8 cellular contexts compared by ENCODE assay signal in the genomic region with DNA sequence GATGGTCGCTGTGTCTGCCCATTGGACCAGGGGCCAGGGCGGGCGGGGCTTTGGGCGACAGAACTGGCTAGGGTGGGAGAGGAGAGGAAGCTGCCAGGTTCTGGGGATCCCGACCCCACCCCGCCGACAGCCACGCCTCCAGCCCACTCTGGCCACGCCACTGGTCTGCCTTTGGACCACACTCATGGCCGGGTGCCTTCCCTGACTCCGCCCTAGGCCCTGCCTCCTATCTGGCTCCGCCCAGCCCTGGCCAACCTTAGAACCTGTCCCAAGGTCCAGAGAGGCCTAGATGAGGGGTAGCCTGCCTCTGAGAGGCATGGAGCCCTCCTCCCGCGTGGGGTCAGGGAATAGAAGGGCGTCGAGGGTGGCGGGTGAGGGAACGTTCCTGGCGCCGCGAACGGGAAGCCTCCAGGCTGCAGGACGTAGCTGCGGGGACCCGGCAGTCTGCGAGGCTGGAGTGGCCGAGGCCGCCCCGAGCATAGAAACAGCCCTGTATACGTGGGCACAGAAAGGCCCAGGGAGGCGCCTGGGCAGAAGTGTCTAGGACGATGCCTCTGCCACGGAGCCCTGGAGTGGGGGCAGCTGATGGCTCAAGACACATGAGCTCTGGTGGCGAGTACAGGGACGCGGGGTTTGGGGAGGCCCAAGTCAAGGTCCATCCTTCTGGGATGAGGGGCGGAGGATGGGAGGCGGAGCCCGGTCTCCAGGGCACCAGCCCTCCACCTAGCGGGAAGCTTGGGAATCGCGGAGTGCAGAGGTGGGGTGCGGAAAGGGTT. TPM values are rescaled to one million over a fixed set of nuclear protein-coding genes. Genes with fewer than 3 reads are reported as not detected.
DNase-seq lines count a peak whose midpoint lies in the region; ATAC-seq and TF ChIP-seq lines count a peak whose summit lies in the region.

No MANE protein-coding gene starts in this region.

- H3K4me1 ChIP-seq in endodermal cell (ENCODE audit: control insufficient read depth, insufficient read depth, low read length) (peaks cover 8% of the 10 kb centered on the region), lung (ENCODE audit: control insufficient read depth in 2 of 2, insufficient read depth in 2 of 2, low read length in 2 of 2) (peaks cover 0 to 8% of the 10 kb centered on the region in 2 donors)

- H3K9me3 Mint-ChIP-seq in WTC11 = no peaks in the 10 kb centered on the region
- H3K9me3 Mint-ChIP-seq in endodermal cell = no peaks in the 10 kb centered on the region

- H3K27ac ChIP-seq in endodermal cell (ENCODE audit: low read depth, low read length) (peak overlapping the region; percentile 57), lung (ENCODE audit: low read depth in 1 of 2, low read length in 1 of 2) (peak overlapping the region; percentile 76 to 81)

- no peaks in the 10 kb centered on the region for H3K36me3 ChIP-seq in MG63
- no peaks in the 10 kb centered on the region for H3K36me3 ChIP-seq in endodermal cell (ENCODE audit: control insufficient read depth, insufficient read depth, low read length)
- H3K36me3 ChIP-seq in lung (ENCODE audit: control insufficient read depth in 2 of 2, insufficient read depth in 2 of 2, low read length in 2 of 2) = no peaks in the 10 kb centered on the region

- H3K4me3 Mint-ChIP-seq in WTC11 (peak overlapping the region; percentile 92), endodermal cell (peak overlapping the region; percentile 65)

- WGBS in endodermal cell (ENCODE audit: insufficient coverage in 1 of 2, insufficient read length in 1 of 2), 2 experiments = 14 to 16% methylated on average over 12 to 43 of the region's 43 CpGs
- 1 to 3% methylated on average over 38 to 43 of the region's 43 CpGs for WGBS in lung, 2 donors

- TF ChIP-seq CTCF in WTC11 (IDR thresholded peaks at IDR 0.05) (peak; percentile 75), endodermal cell (conservative IDR thresholded peaks at IDR 0.05) (peak; percentile 89), lung (IDR thresholded peaks at IDR 0.05; ENCODE audit: control extremely low read depth, extremely low read depth) (peak; percentile 42)

- H3K27me3 ChIP-seq in MG63 (no peaks in the 10 kb centered on the region), endodermal cell (ENCODE audit: control insufficient read depth, insufficient read depth, low read length, poor library complexity, severe bottlenecking) (peaks cover 6% of the 10 kb centered on the region), lung (ENCODE audit: control insufficient read depth, insufficient read depth) (peaks cover 6% of the 10 kb centered on the region)

- H3K4me3 ChIP-seq in MG63 (peak overlapping the region; percentile 18), endodermal cell (ENCODE audit: low read length) (peak overlapping the region; percentile 26), lung (peak overlapping the region; percentile 2)

- no peak overlapping the region for H3K9ac ChIP-seq in endodermal cell (ENCODE audit: extremely low read depth, low read length, poor library complexity, severe bottlenecking)

- H3K27me3 Mint-ChIP-seq in WTC11 (ENCODE audit: low read depth) = peaks cover 4% of the 10 kb centered on the region
- peaks cover 22% of the 10 kb centered on the region for H3K27me3 Mint-ChIP-seq in endodermal cell (ENCODE audit: insufficient read depth)

- H3K9me3 ChIP-seq in MG63 (no peaks in the 10 kb centered on the region), endodermal cell (ENCODE audit: control insufficient read depth, low read length) (no peaks in the 10 kb centered on the region), lung (ENCODE audit: control insufficient read depth in 2 of 2, insufficient read depth in 1 of 2, low read length in 1 of 2) (no peaks in the 10 kb centered on the region)

- H3K27ac Mint-ChIP-seq in WTC11 (peak overlapping the region; percentile 98), endodermal cell (peak overlapping the region; percentile 91)

- H3K36me3 Mint-ChIP-seq in WTC11 (no peaks in the 10 kb centered on the region), endodermal cell (ENCODE audit: low read depth) (no peaks in the 10 kb centered on the region)

- DNase-seq in NCI-H2081 (lab: John Stamatoyannopoulos, UW) = peak; percentile 39 to 54
- DNase-seq in NCI-H2081 treated with DMSO at 0.1 percent for 48 hours (lab: John Stamatoyannopoulos, UW) = no peak
- peak; percentile 96 for DNase-seq in MG63
- DNase-seq in WTC11 (ENCODE audit: low spot score) = peak; percentile 99
- DNase-seq in endodermal cell = peak; percentile 100
- peak; percentile 87 for DNase-seq in lung (ENCODE audit: low spot score)
- DNase-seq in stimulated activated CD8-positive, alpha-beta memory T cell treated with anti-CD3 and anti-CD28 coated beads, Interleukin-7, amount 100 ng/mL, for 24 hours (ENCODE audit: low read depth) = peak; percentile 18

- H3K4me1 Mint-ChIP-seq in WTC11 (peaks cover 22% of the 10 kb centered on the region), endodermal cell (peaks cover 24% of the 10 kb centered on the region)

- ATAC-seq in WTC11 = peak; percentile 92
- peak; percentile 92 for ATAC-seq in lung (ENCODE audit: insufficient read depth, low FRiP score)
- ATAC-seq in HG03095 (IDR thresholded peaks at IDR 0.05; ENCODE audit: unreplicated experiment) = no peak

- POLR2A ChIA-PET in WTC11 (lab: Charles Lee) = interaction anchor here (1.2 to 2.5 kb wide), 5 partner anchors 11 to 74 kb away, joined by 4 to 15 read pairs (median 7); partner anchors contain the start of gene COL16A1

- CTCF ChIA-PET in WTC11 (lab: Charles Lee) = interaction anchor here (0.5 to 8.9 kb wide), 59 partner anchors 8 to 730 kb away, joined by 3 to 196 read pairs (median 4); partner anchors contain the start of genes ADGRB2, COL16A1, HCRTR1 and PEF1

TF ChIP-seq in WTC11, 78 proteins besides CTCF, POLR2A, EP300 and RAD21 (continues in another document):
- TF ChIP-seq RELA (CRISPR knock-in tag; IDR thresholded peaks at IDR 0.05; ENCODE audit: borderline replicate concordance) = no peak
- TF ChIP-seq ESRRA (CRISPR knock-in tag; IDR thresholded peaks at IDR 0.05; ENCODE audit: borderline replicate concordance) = 0 out of 2 replicates have a peak, but pooled peaks have one; percentile 63
- TF ChIP-seq NR3C1 (CRISPR knock-in tag; conservative IDR thresholded peaks at IDR 0.05; ENCODE audit: low read depth) = no peak
- peak; percentile 28; the same call in 1 of the 2 replicates for TF ChIP-seq FOXP1 (CRISPR knock-in tag; IDR thresholded peaks at IDR 0.05; ENCODE audit: borderline replicate concordance)
- no peak for TF ChIP-seq NFE2L1 (CRISPR knock-in tag; IDR thresholded peaks at IDR 0.05)
- TF ChIP-seq SMAD3 (CRISPR knock-in tag; IDR thresholded peaks at IDR 0.05; ENCODE audit: borderline replicate concordance) = 0 out of 2 replicates have a peak, but pooled peaks have one; percentile 22
- no peak for TF ChIP-seq TEAD1 (CRISPR knock-in tag; IDR thresholded peaks at IDR 0.05)
- TF ChIP-seq E2F5 (CRISPR knock-in tag; IDR thresholded peaks at IDR 0.05) = no peak
- no peak for TF ChIP-seq KAT7 (CRISPR knock-in tag; IDR thresholded peaks at IDR 0.05; ENCODE audit: borderline replicate concordance)
- no peak for TF ChIP-seq NFYB (CRISPR knock-in tag; conservative IDR thresholded peaks at IDR 0.05; ENCODE audit: low read depth)
- TF ChIP-seq HMGA2 (CRISPR knock-in tag; IDR thresholded peaks at IDR 0.05) = no peak
- TF ChIP-seq ZBTB21 (CRISPR knock-in tag; IDR thresholded peaks at IDR 0.05; ENCODE audit: borderline replicate concordance) = 0 out of 2 replicates have a peak, but pooled peaks have one; percentile 55
- TF ChIP-seq CBFB (CRISPR knock-in tag; IDR thresholded peaks at IDR 0.05; ENCODE audit: low read depth) = no peak
- 0 out of 2 replicates have a peak, but pooled peaks have one; percentile 19 for TF ChIP-seq ZNF121 (CRISPR knock-in tag; IDR thresholded peaks at IDR 0.05)
- no peak for TF ChIP-seq OVOL2 (CRISPR knock-in tag; IDR thresholded peaks at IDR 0.05; ENCODE audit: borderline replicate concordance)
- no peak for TF ChIP-seq SOX15 (CRISPR knock-in tag; IDR thresholded peaks at IDR 0.05)

RNA-seq across cellular contexts. Expression of gene COL16A1, which starts 11.5 kb away (rescaled TPM):
- 156 and 192 TPM in 2 replicates for total RNA-seq in MG63 (2014; rRNA removed; shearing (Covaris generic); ENCODE audit: low replicate concordance)
- 8.8 to 11.0 TPM (median 9.6 TPM) in 3 replicates for total RNA-seq in WTC11 (2021)
- 1 to 10 TPM; 7.4 to 9.9 TPM for total RNA-seq in endodermal cell
- 3.6 TPM for polyA plus RNA-seq in endodermal cell (2013, experiment 1 of 2)
- 2.7 TPM for polyA plus RNA-seq in endodermal cell (2013, experiment 2 of 2)
- total RNA-seq in lung = 10 to 100 TPM; 63.0 to 83.2 TPM
- 10 to 100 TPM; 16.5 to 23.7 TPM for polyA plus RNA-seq in lung

RNA-seq across cellular contexts. Expression of gene ADGRB2, which starts 48.9 kb away (rescaled TPM):
- 3.4 and 8.5 TPM in 2 replicates for total RNA-seq in MG63 (2014; rRNA removed; shearing (Covaris generic); ENCODE audit: low replicate concordance)
- 29.6 to 39.3 TPM (median 30.1 TPM) in 3 replicates for total RNA-seq in WTC11 (2021)
- 10 to 100 TPM; 13.1 to 22.7 TPM for total RNA-seq in endodermal cell
- 37.3 TPM for polyA plus RNA-seq in endodermal cell (2013, experiment 1 of 2)
- 34.7 TPM for polyA plus RNA-seq in endodermal cell (2013, experiment 2 of 2)
- 1 to 10 TPM; 1.8 to 7.6 TPM for total RNA-seq in lung
- under 1 TPM; 0.44 to 0.89 TPM for polyA plus RNA-seq in lung
